ENCODE assay signal across 16 cellular contexts in the genomic region with DNA sequence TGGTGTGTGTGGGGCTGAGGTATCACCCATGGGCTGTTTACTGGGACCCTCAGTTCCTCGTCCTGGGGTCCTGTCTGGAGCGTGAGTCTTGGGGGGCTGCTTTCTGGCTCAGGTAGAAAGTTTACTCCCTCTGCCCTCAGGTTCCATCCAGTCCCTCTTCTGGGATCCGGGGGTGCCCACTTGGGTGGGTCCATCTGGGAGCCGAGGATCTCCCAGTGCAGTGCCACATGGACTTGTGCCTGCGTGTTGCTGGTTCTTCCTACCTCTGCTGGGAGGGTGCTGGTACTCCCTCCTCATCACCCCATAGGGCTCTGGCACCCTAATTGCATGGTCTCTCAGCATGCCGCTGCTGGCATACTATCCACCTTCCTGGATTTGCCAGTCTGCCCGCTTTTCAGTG. TPM values are rescaled to one million over a fixed set of nuclear protein-coding genes. Genes with fewer than 3 reads are reported as not detected.
DNase-seq lines count a peak whose midpoint lies in the region; ATAC-seq lines count a peak whose summit lies in the region.
"Had no signal": no experiment of that assay in that cellular context is flagged by ENCODE, and none has a peak within 500 bp of the region (broad histone marks: within the 10 kb centered on the region; RNA-seq: fewer than 3 reads in every experiment).

No MANE protein-coding gene starts in this region.

- no peak overlapping the region for H3K4me3 Mint-ChIP-seq in activated CD4-positive, alpha-beta T cell treated with anti-CD3 and anti-CD28 coated beads, Interleukin-2, amount 10 ng/mL, durations not matched to agents 24 days and 14 days
- H3K4me3 Mint-ChIP-seq in CD8-positive, alpha-beta memory T cell: no peak overlapping the region
- H3K4me3 Mint-ChIP-seq: IgD-negative memory B cell had no signal

- H3K27me3 ChIP-seq in CD8-positive, alpha-beta memory T cell (ENCODE audit: insufficient read depth, low read length, poor library complexity, severe bottlenecking): no peaks in the 10 kb centered on the region
- H3K27me3 ChIP-seq in effector memory CD4-positive, alpha-beta T cell (replicated peaks; ENCODE audit: control insufficient read depth, insufficient read depth, low read length, poor library complexity, severe bottlenecking): no peaks in the 10 kb centered on the region
- H3K27me3 ChIP-seq in rectal smooth muscle tissue (ENCODE audit: control insufficient read depth, insufficient read depth, low read length): no peaks in the 10 kb centered on the region
- H3K27me3 ChIP-seq: BLaER1, esophagus squamous epithelium, pancreas had no signal

- intact Hi-C loops in activated CD4-positive, alpha-beta T cell treated with anti-CD3 and anti-CD28 coated beads, Interleukin-2, amount 10 ng/mL, durations not matched to agents 24 days and 14 days (cut with micrococcal nuclease): no loop called here

- no peak overlapping the region for H3K4me3 ChIP-seq in CD8-positive, alpha-beta memory T cell (ENCODE audit: low read length)
- H3K4me3 ChIP-seq in effector memory CD4-positive, alpha-beta T cell (ENCODE audit: insufficient read depth, low read depth, low read length, poor library complexity, severe bottlenecking): no peak overlapping the region
- H3K4me3 ChIP-seq in rectal smooth muscle tissue (ENCODE audit: low read length): no peak overlapping the region
- H3K4me3 ChIP-seq: BLaER1, esophagus squamous epithelium, pancreas had no signal

- H3K9me3 Mint-ChIP-seq in activated CD4-positive, alpha-beta T cell treated with anti-CD3 and anti-CD28 coated beads, Interleukin-2, amount 10 ng/mL, durations not matched to agents 24 days and 14 days: no peaks in the 10 kb centered on the region
- no peaks in the 10 kb centered on the region for H3K9me3 Mint-ChIP-seq in CD8-positive, alpha-beta memory T cell
- H3K9me3 Mint-ChIP-seq: IgD-negative memory B cell had no signal

- peak overlapping the region; percentile 74 for H3K27ac ChIP-seq in CD8-positive, alpha-beta memory T cell (ENCODE audit: low read depth, low read length)
- H3K27ac ChIP-seq in effector memory CD4-positive, alpha-beta T cell (ENCODE audit: insufficient read depth, low read length, poor library complexity, severe bottlenecking): peak overlapping the region; percentile 42
- peak overlapping the region; percentile 81 for H3K27ac ChIP-seq in rectal smooth muscle tissue (ENCODE audit: low read depth, low read length)
- H3K27ac ChIP-seq: BLaER1, pancreas had no signal

- POLR2A ChIA-PET in CD8-positive, alpha-beta memory T cell (lab: Charles Lee): no interaction called here

- no peaks in the 10 kb centered on the region for H3K9me3 ChIP-seq in CD8-positive, alpha-beta memory T cell (ENCODE audit: low read length)
- H3K9me3 ChIP-seq in effector memory CD4-positive, alpha-beta T cell (ENCODE audit: control insufficient read depth, low read length): no peaks in the 10 kb centered on the region
- H3K9me3 ChIP-seq: BLaER1, esophagus squamous epithelium, pancreas had no signal

- H3K4me1 Mint-ChIP-seq in activated CD4-positive, alpha-beta T cell treated with anti-CD3 and anti-CD28 coated beads, Interleukin-2, amount 10 ng/mL, durations not matched to agents 24 days and 14 days: peaks cover 23% of the 10 kb centered on the region
- peaks cover 21 to 51% (median 51%) of the 10 kb centered on the region in 3 donors for H3K4me1 Mint-ChIP-seq in CD8-positive, alpha-beta memory T cell

- no peak for DNase-seq in activated CD4-positive, alpha-beta T cell treated with anti-CD3 and anti-CD28 coated beads, Interleukin-2, amount 10 ng/mL, durations not matched to agents 24 days and 14 days
- no peak for DNase-seq in activated CD4-positive, alpha-beta T cell treated with anti-CD3 and anti-CD28 coated beads for 48 hours
- DNase-seq in CD8-positive, alpha-beta memory T cell: no peak
- DNase-seq in effector memory CD4-positive, alpha-beta T cell: no peak
- DNase-seq in DMS153 treated with DMSO at 0.1 percent for 48 hours (lab: John Stamatoyannopoulos, UW; ENCODE audit: unreplicated experiment): no peak
- DNase-seq in NAMALWA (ENCODE audit: low spot score): no peak
- DNase-seq in left lobe of liver (ENCODE audit: low spot score): no peak
- DNase-seq: caudate nucleus; esophagus squamous epithelium; NCI-H187; NCI-H226; stimulated activated CD4-positive, alpha-beta T cell treated with anti-CD3 and anti-CD28 coated beads, Interleukin-1b, Interleukin-23, amount 100 ng/mL, for 48 hours had no signal

- peaks cover 13% of the 10 kb centered on the region for H3K36me3 ChIP-seq in CD8-positive, alpha-beta memory T cell (ENCODE audit: insufficient read depth, low read length)
- H3K36me3 ChIP-seq in effector memory CD4-positive, alpha-beta T cell (ENCODE audit: control insufficient read depth, insufficient read depth, low read length): peaks cover 15% of the 10 kb centered on the region
- no peaks in the 10 kb centered on the region for H3K36me3 ChIP-seq in rectal smooth muscle tissue (ENCODE audit: control insufficient read depth, insufficient read depth, low read length)

- H3K4me1 ChIP-seq in CD8-positive, alpha-beta memory T cell (ENCODE audit: insufficient read depth, low read length): peaks cover 25% of the 10 kb centered on the region
- peaks cover 34% of the 10 kb centered on the region for H3K4me1 ChIP-seq in effector memory CD4-positive, alpha-beta T cell (ENCODE audit: control insufficient read depth, insufficient read depth, low read length, poor library complexity, severe bottlenecking)
- H3K4me1 ChIP-seq in rectal smooth muscle tissue (ENCODE audit: control insufficient read depth, insufficient read depth, low read length): peaks cover 33% of the 10 kb centered on the region
- H3K4me1 ChIP-seq: pancreas had no signal

- no peak overlapping the region for H3K9ac ChIP-seq in rectal smooth muscle tissue (ENCODE audit: low read length)
- H3K9ac ChIP-seq: BLaER1 had no signal

- no peak for ATAC-seq in left lobe of liver

- CTCF ChIA-PET in CD8-positive, alpha-beta memory T cell (lab: Charles Lee): no interaction called here

- no peaks in the 10 kb centered on the region for H3K27me3 Mint-ChIP-seq in activated CD4-positive, alpha-beta T cell treated with anti-CD3 and anti-CD28 coated beads, Interleukin-2, amount 10 ng/mL, durations not matched to agents 24 days and 14 days
- no peaks in the 10 kb centered on the region for H3K27me3 Mint-ChIP-seq in CD8-positive, alpha-beta memory T cell
- H3K27me3 Mint-ChIP-seq: IgD-negative memory B cell had no signal

- H3K27ac Mint-ChIP-seq in activated CD4-positive, alpha-beta T cell treated with anti-CD3 and anti-CD28 coated beads, Interleukin-2, amount 10 ng/mL, durations not matched to agents 24 days and 14 days: peak overlapping the region; percentile 78
- H3K27ac Mint-ChIP-seq in CD8-positive, alpha-beta memory T cell: peak overlapping the region in 4 of 8 donors; percentile 58 to 75 (median 66)
- H3K27ac Mint-ChIP-seq: IgD-negative memory B cell had no signal

- H3K36me3 Mint-ChIP-seq in activated CD4-positive, alpha-beta T cell treated with anti-CD3 and anti-CD28 coated beads, Interleukin-2, amount 10 ng/mL, durations not matched to agents 24 days and 14 days (ENCODE audit: low read depth): peaks cover 14% of the 10 kb centered on the region
- peaks cover 0 to 65% (median 5%) of the 10 kb centered on the region in 3 donors for H3K36me3 Mint-ChIP-seq in CD8-positive, alpha-beta memory T cell

RNA-seq across cellular contexts. Expression of gene SNAP47, which starts 14.0 kb away (rescaled TPM):
- 28.6 and 30.9 TPM in 2 replicates for total RNA-seq in activated CD4-positive, alpha-beta T cell treated with anti-CD3 and anti-CD28 coated beads, Interleukin-2, amount 10 ng/mL, durations not matched to agents 24 days and 14 days
- 10 to 100 TPM; 27.0 to 28.4 TPM for total RNA-seq in CD8-positive, alpha-beta memory T cell
- polyA plus RNA-seq in CD8-positive, alpha-beta memory T cell: 47.4 TPM
- total RNA-seq in left lobe of liver: 35.8 TPM

RNA-seq across cellular contexts. Expression of gene JMJD4, which starts 14.1 kb away (rescaled TPM):
- total RNA-seq in activated CD4-positive, alpha-beta T cell treated with anti-CD3 and anti-CD28 coated beads, Interleukin-2, amount 10 ng/mL, durations not matched to agents 24 days and 14 days: 34.8 and 35.1 TPM in 2 replicates
- 10 to 100 TPM; 23.1 to 25.8 TPM for total RNA-seq in CD8-positive, alpha-beta memory T cell
- polyA plus RNA-seq in CD8-positive, alpha-beta memory T cell: 28.0 TPM
- 10.3 TPM for total RNA-seq in left lobe of liver
